In the genomic region with DNA sequence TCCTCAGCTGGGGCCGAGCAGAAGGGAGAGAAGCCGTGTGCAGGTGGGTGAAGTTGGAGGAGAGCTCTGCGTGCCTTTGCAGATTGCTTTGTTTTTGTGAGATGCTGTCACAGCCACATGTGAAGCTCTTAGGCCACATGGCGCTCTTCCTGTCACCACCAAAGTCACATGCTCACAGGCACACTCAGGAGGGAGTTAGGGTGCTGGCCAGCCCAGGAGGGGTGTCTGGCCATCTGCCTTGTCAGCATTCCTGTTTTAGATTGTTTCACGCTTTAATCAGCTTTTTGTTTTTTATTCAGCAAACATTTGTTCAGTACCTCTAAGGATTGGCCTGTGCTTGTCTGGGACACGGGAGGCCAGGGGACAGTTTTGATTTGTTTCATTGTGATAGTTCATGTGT, we compare ENCODE assay signal across 1 cellular context.
A peak's percentile ranks its signal among the peaks of the same experiment; 100 is the strongest.
TF ChIP-seq lines count a peak whose summit lies in the region.

No MANE protein-coding gene starts in this region.

TF ChIP-seq in A549, 52 proteins besides CTCF, POLR2A, EP300 and RAD21:
- TF ChIP-seq ZNF302 (CRISPR knock-in tag; IDR thresholded peaks at IDR 0.05) (no peak), MAFK (IDR thresholded peaks at IDR 0.05; ENCODE audit: partially characterized antibody) (peak; percentile 84)
